In genomic region chr2:67626656-67627055, GRCh38 we compare ENCODE assay signal across 19 cellular contexts.
A peak's percentile ranks its signal among the peaks of the same experiment; 100 is the strongest.
DNase-seq lines count a peak whose midpoint lies in the region; ATAC-seq and TF ChIP-seq lines count a peak whose summit lies in the region.
"Had no signal": no experiment of that assay in that cellular context is flagged by ENCODE, and none has a peak within 500 bp of the region (broad histone marks: within the 10 kb centered on the region; RNA-seq: fewer than 3 reads in every experiment).

No MANE protein-coding gene starts in this region.

- H3K4me3 ChIP-seq in fibroblast of mammary gland (ENCODE audit: control insufficient read depth, low read depth, low read length) = no peak overlapping the region
- no peak overlapping the region for H3K4me3 ChIP-seq in skeletal muscle cell (ENCODE audit: low read depth, low read length)
- H3K4me3 ChIP-seq: adrenal gland; BLaER1 treated with 17β-estradiol and CSF1 and Interleukin-3, amounts not matched to agents 10 nM and 100 nM; colonic mucosa; heart right ventricle; testis had no signal

- no peak for TF ChIP-seq CTCF in fibroblast of mammary gland (conservative IDR thresholded peaks at IDR 0.05; ENCODE audit: control insufficient read depth, insufficient read depth, low read depth, low read length)

- no peak overlapping the region for H3K27ac Mint-ChIP-seq in activated T-helper 17 cell treated with anti-CD3 and anti-CD28 coated beads, Interleukin-2, amount 50 U/mL, for 72 hours
- H3K27ac Mint-ChIP-seq: activated CD8-positive, alpha-beta T cell treated with anti-CD3 and anti-CD28 coated beads for 36 hours had no signal

- no peak overlapping the region for H3K4me3 Mint-ChIP-seq in activated T-helper 17 cell treated with anti-CD3 and anti-CD28 coated beads, Interleukin-2, amount 50 U/mL, for 72 hours
- H3K4me3 Mint-ChIP-seq: activated CD8-positive, alpha-beta T cell treated with anti-CD3 and anti-CD28 coated beads for 36 hours had no signal

- no peaks in the 10 kb centered on the region for H3K27me3 Mint-ChIP-seq in activated T-helper 17 cell treated with anti-CD3 and anti-CD28 coated beads, Interleukin-2, amount 50 U/mL, for 72 hours
- H3K27me3 Mint-ChIP-seq: activated CD8-positive, alpha-beta T cell treated with anti-CD3 and anti-CD28 coated beads for 36 hours had no signal

- H3K36me3 Mint-ChIP-seq in activated T-helper 17 cell treated with anti-CD3 and anti-CD28 coated beads, Interleukin-2, amount 50 U/mL, for 72 hours (ENCODE audit: low read depth) = no peaks in the 10 kb centered on the region

- no peaks in the 10 kb centered on the region for H3K4me1 Mint-ChIP-seq in activated T-helper 17 cell treated with anti-CD3 and anti-CD28 coated beads, Interleukin-2, amount 50 U/mL, for 72 hours

- peak; percentile 83 for ATAC-seq in SK-N-SH treated with all-trans-retinoic acid at 6 μM for 48 hours
- ATAC-seq in activated T-helper 17 cell treated with anti-CD3 and anti-CD28 coated beads, Interleukin-2, amount 50 U/mL, for 72 hours (replicated peaks) = no peak
- ATAC-seq: activated CD8-positive, alpha-beta T cell treated with anti-CD3 and anti-CD28 coated beads for 36 hours; heart right ventricle had no signal

- no peaks in the 10 kb centered on the region for H3K9me3 Mint-ChIP-seq in activated T-helper 17 cell treated with anti-CD3 and anti-CD28 coated beads, Interleukin-2, amount 50 U/mL, for 72 hours
- H3K9me3 Mint-ChIP-seq: activated CD8-positive, alpha-beta T cell treated with anti-CD3 and anti-CD28 coated beads for 36 hours had no signal

- peak; percentile 78 for DNase-seq in GM04503 (ENCODE audit: low read depth)
- DNase-seq in fibroblast of mammary gland (ENCODE audit: low read depth) = peak; percentile 76
- peak; percentile 52 for DNase-seq in skeletal muscle cell (ENCODE audit: low read depth)
- no peak for DNase-seq in SHP77 (lab: John Stamatoyannopoulos, UW)
- DNase-seq in NK-92 (lab: John Stamatoyannopoulos, UW; ENCODE audit: unreplicated experiment) = no peak
- no peak for DNase-seq in OCI-M2 (lab: John Stamatoyannopoulos, UW; ENCODE audit: unreplicated experiment)
- DNase-seq: activated CD8-positive, alpha-beta T cell treated with anti-CD3 and anti-CD28 coated beads for 36 hours; adrenal gland; colonic mucosa; heart right ventricle; islet precursor cell; KG1; NCI-H1092; occipital lobe; stimulated activated CD4-positive, alpha-beta T cell treated with anti-CD3 and anti-CD28 coated beads, Interleukin-4, amount 100 ng/mL, for 4 hours; testis had no signal

TF ChIP-seq in SK-N-SH treated with all-trans-retinoic acid at 6 μM for 48 hours, 23 proteins besides CTCF, POLR2A, EP300 and RAD21:
- TF ChIP-seq ZFP30 (CRISPR knock-in tag; IDR thresholded peaks at IDR 0.05) = no peak
- no peak for TF ChIP-seq ZNF70 (CRISPR knock-in tag; IDR thresholded peaks at IDR 0.05)
- TF ChIP-seq TOX (CRISPR knock-in tag; IDR thresholded peaks at IDR 0.05; ENCODE audit: borderline replicate concordance) = no peak
- TF ChIP-seq ZNF565 (CRISPR knock-in tag; conservative IDR thresholded peaks at IDR 0.05; ENCODE audit: low read depth) = no peak
- no peak for TF ChIP-seq ZNF8 (CRISPR knock-in tag; IDR thresholded peaks at IDR 0.05)
- TF ChIP-seq OSR1 (CRISPR knock-in tag; IDR thresholded peaks at IDR 0.05) = no peak
- TF ChIP-seq TSHZ2 (CRISPR knock-in tag; IDR thresholded peaks at IDR 0.05) = no peak
- no peak for TF ChIP-seq CREB5 (CRISPR knock-in tag; IDR thresholded peaks at IDR 0.05; ENCODE audit: low read depth)
- TF ChIP-seq SNAI2 (CRISPR knock-in tag; IDR thresholded peaks at IDR 0.05) = no peak

Comparison
In these comparisons a context has a peak if more than half of its experiments do, and no peak if none do; other contexts are left out.
1. DNase-seq: peak in GM04503 (single experiment), fibroblast of mammary gland (single experiment) and skeletal muscle cell (single experiment); none in SHP77 (0 of 2), NK-92 (single experiment) and OCI-M2 (single experiment).